1 cellular context compared by ENCODE assay signal in the genomic region with DNA sequence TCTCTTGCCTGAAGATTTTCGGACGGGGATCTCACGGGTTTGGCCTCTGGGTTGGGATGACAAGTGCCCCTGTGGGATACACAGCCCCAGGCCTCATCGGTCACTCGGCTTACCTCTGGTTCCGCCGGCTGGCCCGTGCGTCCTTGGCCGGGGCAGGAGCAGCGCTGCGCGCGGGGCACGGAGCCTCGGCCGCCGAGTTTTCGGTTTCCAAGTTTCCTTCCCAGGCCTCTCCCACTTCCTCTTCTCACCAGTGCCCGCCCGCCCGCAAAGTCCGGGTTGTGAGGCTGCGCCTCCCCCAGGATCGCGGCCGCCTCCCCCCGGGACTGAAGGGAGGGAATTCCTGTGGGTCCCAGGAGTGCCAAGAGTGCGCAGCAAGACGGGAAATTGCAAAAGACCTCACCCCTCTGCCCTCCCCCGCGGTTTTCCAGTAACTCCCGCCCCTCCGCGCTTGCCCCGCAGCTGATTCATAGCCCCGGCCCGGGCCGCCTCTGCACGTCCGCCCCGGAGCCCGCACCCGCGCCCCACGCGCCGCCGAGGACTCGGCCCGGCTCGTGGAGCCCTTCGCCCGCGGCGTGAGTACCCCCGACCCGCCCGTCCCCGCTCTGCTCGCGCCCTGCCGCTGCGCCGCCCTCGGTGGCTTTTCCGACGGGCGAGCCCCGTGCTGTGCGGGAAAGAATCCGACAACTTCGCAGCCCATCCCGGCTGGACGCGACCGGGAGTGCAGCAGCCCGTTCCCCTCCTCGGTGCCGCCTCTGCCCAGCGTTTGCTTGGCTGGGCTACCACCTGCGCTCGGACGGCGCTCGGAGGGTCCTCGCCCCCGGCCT.
A peak's percentile ranks its signal among the peaks of the same experiment; 100 is the strongest.
TF ChIP-seq lines count a peak whose summit lies in the region.

A gene (plus strand): TSS at position 458 of the 824 bp plus-strand sequence. CDS start 23,033 bp downstream, outside the sequence.

TF ChIP-seq in HepG2, 621 proteins besides CTCF, POLR2A, EP300 and RAD21 (continued from another document and continues in another):
- no peak for TF ChIP-seq RBAK (CRISPR knock-in tag; IDR thresholded peaks at IDR 0.05)
- TF ChIP-seq ZFYVE20 (CRISPR knock-in tag; IDR thresholded peaks at IDR 0.05; ENCODE audit: borderline replicate concordance, low read depth): 0 out of 2 replicates have a peak, but pooled peaks have one; percentile 40
- TF ChIP-seq CEBPB (IDR thresholded peaks at IDR 0.05; ENCODE audit: borderline replicate concordance, low read depth, low read length): peak; percentile 84
- no peak for TF ChIP-seq ZNF121 (CRISPR knock-in tag; IDR thresholded peaks at IDR 0.05)
- no peak for TF ChIP-seq GFI1 (CRISPR knock-in tag; IDR thresholded peaks at IDR 0.05; ENCODE audit: borderline replicate concordance)
- TF ChIP-seq, protein P1, sequence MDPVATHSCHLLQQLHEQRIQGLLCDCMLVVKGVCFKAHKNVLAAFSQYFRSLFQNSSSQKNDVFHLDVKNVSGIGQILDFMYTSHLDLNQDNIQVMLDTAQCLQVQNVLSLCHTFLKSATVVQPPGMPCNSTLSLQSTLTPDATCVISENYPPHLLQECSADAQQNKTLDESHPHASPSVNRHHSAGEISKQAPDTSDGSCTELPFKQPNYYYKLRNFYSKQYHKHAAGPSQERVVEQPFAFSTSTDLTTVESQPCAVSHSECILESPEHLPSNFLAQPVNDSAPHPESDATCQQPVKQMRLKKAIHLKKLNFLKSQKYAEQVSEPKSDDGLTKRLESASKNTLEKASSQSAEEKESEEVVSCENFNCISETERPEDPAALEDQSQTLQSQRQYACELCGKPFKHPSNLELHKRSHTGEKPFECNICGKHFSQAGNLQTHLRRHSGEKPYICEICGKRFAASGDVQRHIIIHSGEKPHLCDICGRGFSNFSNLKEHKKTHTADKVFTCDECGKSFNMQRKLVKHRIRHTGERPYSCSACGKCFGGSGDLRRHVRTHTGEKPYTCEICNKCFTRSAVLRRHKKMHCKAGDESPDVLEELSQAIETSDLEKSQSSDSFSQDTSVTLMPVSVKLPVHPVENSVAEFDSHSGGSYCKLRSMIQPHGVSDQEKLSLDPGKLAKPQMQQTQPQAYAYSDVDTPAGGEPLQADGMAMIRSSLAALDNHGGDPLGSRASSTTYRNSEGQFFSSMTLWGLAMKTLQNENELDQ (CRISPR knock-in tag; IDR thresholded peaks at IDR 0.05; ENCODE audit: borderline replicate concordance): no peak
- TF ChIP-seq ZNF333 (CRISPR knock-in tag; IDR thresholded peaks at IDR 0.05; ENCODE audit: borderline replicate concordance): 0 out of 2 replicates have a peak, but pooled peaks have one; percentile 51
- TF ChIP-seq, protein P2, sequence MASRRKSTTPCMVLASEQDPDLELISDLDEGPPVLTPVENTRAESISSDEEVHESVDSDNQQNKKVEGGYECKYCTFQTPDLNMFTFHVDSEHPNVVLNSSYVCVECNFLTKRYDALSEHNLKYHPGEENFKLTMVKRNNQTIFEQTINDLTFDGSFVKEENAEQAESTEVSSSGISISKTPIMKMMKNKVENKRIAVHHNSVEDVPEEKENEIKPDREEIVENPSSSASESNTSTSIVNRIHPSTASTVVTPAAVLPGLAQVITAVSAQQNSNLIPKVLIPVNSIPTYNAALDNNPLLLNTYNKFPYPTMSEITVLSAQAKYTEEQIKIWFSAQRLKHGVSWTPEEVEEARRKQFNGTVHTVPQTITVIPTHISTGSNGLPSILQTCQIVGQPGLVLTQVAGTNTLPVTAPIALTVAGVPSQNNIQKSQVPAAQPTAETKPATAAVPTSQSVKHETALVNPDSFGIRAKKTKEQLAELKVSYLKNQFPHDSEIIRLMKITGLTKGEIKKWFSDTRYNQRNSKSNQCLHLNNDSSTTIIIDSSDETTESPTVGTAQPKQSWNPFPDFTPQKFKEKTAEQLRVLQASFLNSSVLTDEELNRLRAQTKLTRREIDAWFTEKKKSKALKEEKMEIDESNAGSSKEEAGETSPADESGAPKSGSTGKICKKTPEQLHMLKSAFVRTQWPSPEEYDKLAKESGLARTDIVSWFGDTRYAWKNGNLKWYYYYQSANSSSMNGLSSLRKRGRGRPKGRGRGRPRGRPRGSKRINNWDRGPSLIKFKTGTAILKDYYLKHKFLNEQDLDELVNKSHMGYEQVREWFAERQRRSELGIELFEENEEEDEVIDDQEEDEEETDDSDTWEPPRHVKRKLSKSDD (CRISPR knock-in tag; IDR thresholded peaks at IDR 0.05; ENCODE audit: low read depth): 0 out of 2 replicates have a peak, but pooled peaks have one; percentile 30
- TF ChIP-seq, protein P3, sequence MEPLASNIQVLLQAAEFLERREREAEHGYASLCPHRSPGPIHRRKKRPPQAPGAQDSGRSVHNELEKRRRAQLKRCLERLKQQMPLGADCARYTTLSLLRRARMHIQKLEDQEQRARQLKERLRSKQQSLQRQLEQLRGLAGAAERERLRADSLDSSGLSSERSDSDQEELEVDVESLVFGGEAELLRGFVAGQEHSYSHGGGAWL (CRISPR knock-in tag; IDR thresholded peaks at IDR 0.05): peak; percentile 39; the same call in 1 of the 2 replicates
- no peak for TF ChIP-seq NAIF1 (CRISPR knock-in tag; IDR thresholded peaks at IDR 0.05; ENCODE audit: borderline replicate concordance)
- TF ChIP-seq MAF1 (CRISPR knock-in tag; IDR thresholded peaks at IDR 0.05; ENCODE audit: borderline replicate concordance): no peak
- no peak for TF ChIP-seq ZNF260 (CRISPR knock-in tag; IDR thresholded peaks at IDR 0.05; ENCODE audit: borderline replicate concordance, low read depth)
- 0 out of 2 replicates have a peak, but pooled peaks have one; percentile 74 for TF ChIP-seq WIZ (CRISPR knock-in tag; IDR thresholded peaks at IDR 0.05)
- TF ChIP-seq SOX6 (IDR thresholded peaks at IDR 0.05): no peak
- peak; percentile 65; the same call in 1 of the 2 replicates for TF ChIP-seq SOX6 (CRISPR knock-in tag; IDR thresholded peaks at IDR 0.05)
- TF ChIP-seq ZNF33A (CRISPR knock-in tag; IDR thresholded peaks at IDR 0.05; ENCODE audit: borderline replicate concordance): no peak
- TF ChIP-seq TGIF2 (CRISPR knock-in tag; IDR thresholded peaks at IDR 0.05): 0 out of 2 replicates have a peak, but pooled peaks have one; percentile 26
- TF ChIP-seq CBX2 (IDR thresholded peaks at IDR 0.05; ENCODE audit: low read depth, low read length): no peak
- TF ChIP-seq CBX2 (CRISPR knock-in tag; IDR thresholded peaks at IDR 0.05; ENCODE audit: low read depth): peak; percentile 90; the same call in 1 of the 2 replicates
- no peak for TF ChIP-seq BHLHE40 (IDR thresholded peaks at IDR 0.05; ENCODE audit: low read length)
- peak in 1 of 2 experiments; percentile 25; a peak in 1 of 4 replicates for TF ChIP-seq NR2F1 (CRISPR knock-in tag; IDR thresholded peaks at IDR 0.05)
- no peak for TF ChIP-seq NPAS2 (CRISPR knock-in tag; IDR thresholded peaks at IDR 0.05; ENCODE audit: borderline replicate concordance)
- peak; percentile 67; the same call in 1 of the 2 replicates for TF ChIP-seq ZNF780A (CRISPR knock-in tag; IDR thresholded peaks at IDR 0.05)
- no peak for TF ChIP-seq RNF2 (conservative IDR thresholded peaks at IDR 0.05; ENCODE audit: low read depth)
- TF ChIP-seq, protein P4, sequence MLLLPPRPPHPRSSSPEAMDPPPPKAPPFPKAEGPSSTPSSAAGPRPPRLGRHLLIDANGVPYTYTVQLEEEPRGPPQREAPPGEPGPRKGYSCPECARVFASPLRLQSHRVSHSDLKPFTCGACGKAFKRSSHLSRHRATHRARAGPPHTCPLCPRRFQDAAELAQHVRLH (CRISPR knock-in tag; IDR thresholded peaks at IDR 0.05; ENCODE audit: borderline replicate concordance, low read depth): peak; percentile 58; the same call in 1 of the 2 replicates
- TF ChIP-seq SETDB1 (CRISPR knock-in tag; IDR thresholded peaks at IDR 0.05; ENCODE audit: borderline replicate concordance): no peak
- peak; percentile 89; the same call in 1 of the 2 replicates for TF ChIP-seq NFKBIZ (CRISPR knock-in tag; IDR thresholded peaks at IDR 0.05)
- peak; percentile 42; the same call in 1 of the 2 replicates for TF ChIP-seq HNF4A (CRISPR knock-in tag; IDR thresholded peaks at IDR 0.05)
- TF ChIP-seq, protein P5, sequence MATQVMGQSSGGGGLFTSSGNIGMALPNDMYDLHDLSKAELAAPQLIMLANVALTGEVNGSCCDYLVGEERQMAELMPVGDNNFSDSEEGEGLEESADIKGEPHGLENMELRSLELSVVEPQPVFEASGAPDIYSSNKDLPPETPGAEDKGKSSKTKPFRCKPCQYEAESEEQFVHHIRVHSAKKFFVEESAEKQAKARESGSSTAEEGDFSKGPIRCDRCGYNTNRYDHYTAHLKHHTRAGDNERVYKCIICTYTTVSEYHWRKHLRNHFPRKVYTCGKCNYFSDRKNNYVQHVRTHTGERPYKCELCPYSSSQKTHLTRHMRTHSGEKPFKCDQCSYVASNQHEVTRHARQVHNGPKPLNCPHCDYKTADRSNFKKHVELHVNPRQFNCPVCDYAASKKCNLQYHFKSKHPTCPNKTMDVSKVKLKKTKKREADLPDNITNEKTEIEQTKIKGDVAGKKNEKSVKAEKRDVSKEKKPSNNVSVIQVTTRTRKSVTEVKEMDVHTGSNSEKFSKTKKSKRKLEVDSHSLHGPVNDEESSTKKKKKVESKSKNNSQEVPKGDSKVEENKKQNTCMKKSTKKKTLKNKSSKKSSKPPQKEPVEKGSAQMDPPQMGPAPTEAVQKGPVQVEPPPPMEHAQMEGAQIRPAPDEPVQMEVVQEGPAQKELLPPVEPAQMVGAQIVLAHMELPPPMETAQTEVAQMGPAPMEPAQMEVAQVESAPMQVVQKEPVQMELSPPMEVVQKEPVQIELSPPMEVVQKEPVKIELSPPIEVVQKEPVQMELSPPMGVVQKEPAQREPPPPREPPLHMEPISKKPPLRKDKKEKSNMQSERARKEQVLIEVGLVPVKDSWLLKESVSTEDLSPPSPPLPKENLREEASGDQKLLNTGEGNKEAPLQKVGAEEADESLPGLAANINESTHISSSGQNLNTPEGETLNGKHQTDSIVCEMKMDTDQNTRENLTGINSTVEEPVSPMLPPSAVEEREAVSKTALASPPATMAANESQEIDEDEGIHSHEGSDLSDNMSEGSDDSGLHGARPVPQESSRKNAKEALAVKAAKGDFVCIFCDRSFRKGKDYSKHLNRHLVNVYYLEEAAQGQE (IDR thresholded peaks at IDR 0.05; ENCODE audit: borderline replicate concordance in 1 of 2, low read depth in 1 of 2, low read length in 2 of 2): no peak
- no peak for TF ChIP-seq RFX1 (IDR thresholded peaks at IDR 0.05)
- TF ChIP-seq ZBTB3 (CRISPR knock-in tag; IDR thresholded peaks at IDR 0.05; ENCODE audit: borderline replicate concordance, low read depth): 0 out of 2 replicates have a peak, but pooled peaks have one; percentile 9
- TF ChIP-seq, protein P6, sequence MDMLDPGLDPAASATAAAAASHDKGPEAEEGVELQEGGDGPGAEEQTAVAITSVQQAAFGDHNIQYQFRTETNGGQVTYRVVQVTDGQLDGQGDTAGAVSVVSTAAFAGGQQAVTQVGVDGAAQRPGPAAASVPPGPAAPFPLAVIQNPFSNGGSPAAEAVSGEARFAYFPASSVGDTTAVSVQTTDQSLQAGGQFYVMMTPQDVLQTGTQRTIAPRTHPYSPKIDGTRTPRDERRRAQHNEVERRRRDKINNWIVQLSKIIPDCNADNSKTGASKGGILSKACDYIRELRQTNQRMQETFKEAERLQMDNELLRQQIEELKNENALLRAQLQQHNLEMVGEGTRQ (IDR thresholded peaks at IDR 0.05; ENCODE audit: low read depth, low read length): no peak
- TF ChIP-seq, protein P6 (CRISPR knock-in tag; IDR thresholded peaks at IDR 0.05; ENCODE audit: borderline replicate concordance): no peak
- TF ChIP-seq KMT2A (CRISPR knock-in tag; IDR thresholded peaks at IDR 0.05): peak; percentile 48; the same call in 1 of the 2 replicates
- peak; percentile 83 for TF ChIP-seq BCL6 (CRISPR knock-in tag; IDR thresholded peaks at IDR 0.05)
- TF ChIP-seq, protein P7, sequence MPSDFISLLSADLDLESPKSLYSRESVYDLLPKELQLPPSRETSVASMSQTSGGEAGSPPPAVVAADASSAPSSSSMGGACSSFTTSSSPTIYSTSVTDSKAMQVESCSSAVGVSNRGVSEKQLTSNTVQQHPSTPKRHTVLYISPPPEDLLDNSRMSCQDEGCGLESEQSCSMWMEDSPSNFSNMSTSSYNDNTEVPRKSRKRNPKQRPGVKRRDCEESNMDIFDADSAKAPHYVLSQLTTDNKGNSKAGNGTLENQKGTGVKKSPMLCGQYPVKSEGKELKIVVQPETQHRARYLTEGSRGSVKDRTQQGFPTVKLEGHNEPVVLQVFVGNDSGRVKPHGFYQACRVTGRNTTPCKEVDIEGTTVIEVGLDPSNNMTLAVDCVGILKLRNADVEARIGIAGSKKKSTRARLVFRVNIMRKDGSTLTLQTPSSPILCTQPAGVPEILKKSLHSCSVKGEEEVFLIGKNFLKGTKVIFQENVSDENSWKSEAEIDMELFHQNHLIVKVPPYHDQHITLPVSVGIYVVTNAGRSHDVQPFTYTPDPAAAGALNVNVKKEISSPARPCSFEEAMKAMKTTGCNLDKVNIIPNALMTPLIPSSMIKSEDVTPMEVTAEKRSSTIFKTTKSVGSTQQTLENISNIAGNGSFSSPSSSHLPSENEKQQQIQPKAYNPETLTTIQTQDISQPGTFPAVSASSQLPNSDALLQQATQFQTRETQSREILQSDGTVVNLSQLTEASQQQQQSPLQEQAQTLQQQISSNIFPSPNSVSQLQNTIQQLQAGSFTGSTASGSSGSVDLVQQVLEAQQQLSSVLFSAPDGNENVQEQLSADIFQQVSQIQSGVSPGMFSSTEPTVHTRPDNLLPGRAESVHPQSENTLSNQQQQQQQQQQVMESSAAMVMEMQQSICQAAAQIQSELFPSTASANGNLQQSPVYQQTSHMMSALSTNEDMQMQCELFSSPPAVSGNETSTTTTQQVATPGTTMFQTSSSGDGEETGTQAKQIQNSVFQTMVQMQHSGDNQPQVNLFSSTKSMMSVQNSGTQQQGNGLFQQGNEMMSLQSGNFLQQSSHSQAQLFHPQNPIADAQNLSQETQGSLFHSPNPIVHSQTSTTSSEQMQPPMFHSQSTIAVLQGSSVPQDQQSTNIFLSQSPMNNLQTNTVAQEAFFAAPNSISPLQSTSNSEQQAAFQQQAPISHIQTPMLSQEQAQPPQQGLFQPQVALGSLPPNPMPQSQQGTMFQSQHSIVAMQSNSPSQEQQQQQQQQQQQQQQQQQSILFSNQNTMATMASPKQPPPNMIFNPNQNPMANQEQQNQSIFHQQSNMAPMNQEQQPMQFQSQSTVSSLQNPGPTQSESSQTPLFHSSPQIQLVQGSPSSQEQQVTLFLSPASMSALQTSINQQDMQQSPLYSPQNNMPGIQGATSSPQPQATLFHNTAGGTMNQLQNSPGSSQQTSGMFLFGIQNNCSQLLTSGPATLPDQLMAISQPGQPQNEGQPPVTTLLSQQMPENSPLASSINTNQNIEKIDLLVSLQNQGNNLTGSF (CRISPR knock-in tag; IDR thresholded peaks at IDR 0.05): no peak; the same call in 1 of the 2 replicates
- TF ChIP-seq TRIM24 (CRISPR knock-in tag; IDR thresholded peaks at IDR 0.05): peak; percentile 41; the same call in 1 of the 2 replicates
- TF ChIP-seq NKX3-1 (CRISPR knock-in tag; IDR thresholded peaks at IDR 0.05): no peak
- TF ChIP-seq KAT7 (CRISPR knock-in tag; IDR thresholded peaks at IDR 0.05; ENCODE audit: borderline replicate concordance): no peak
- TF ChIP-seq ELF3 (CRISPR knock-in tag; IDR thresholded peaks at IDR 0.05): peak; percentile 83
- TF ChIP-seq JUN (CRISPR knock-in tag; IDR thresholded peaks at IDR 0.05): no peak
- TF ChIP-seq ASH2L (IDR thresholded peaks at IDR 0.05; ENCODE audit: insufficient read length, low read depth, low read length): peak; percentile 85
